Comparison of ENCODE assay signal across 8 cellular contexts in the genomic region with DNA sequence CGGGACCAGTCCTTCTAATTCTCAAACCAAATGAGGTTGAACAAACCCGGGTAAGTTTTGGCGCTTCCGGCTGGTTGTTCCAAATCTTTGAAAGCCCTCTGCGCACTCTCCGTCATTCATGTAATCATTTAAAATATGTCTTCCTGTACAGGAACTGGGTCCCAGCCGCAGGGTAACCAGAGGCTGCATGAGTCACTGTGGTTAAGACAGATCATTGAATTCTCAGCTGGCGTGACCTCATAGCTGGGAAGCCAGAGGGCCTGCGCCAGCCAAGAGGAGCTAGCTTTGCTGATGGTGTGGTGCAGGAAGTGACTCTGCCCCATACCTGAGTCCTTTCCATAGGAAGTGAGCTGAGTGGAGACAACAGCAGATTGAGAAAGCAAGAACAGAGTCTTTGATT.
A peak's percentile ranks its signal among the peaks of the same experiment; 100 is the strongest.
DNase-seq lines count a peak whose midpoint lies in the region; ATAC-seq lines count a peak whose summit lies in the region.

No MANE protein-coding gene starts in this region.

- no peak overlapping the region for H3K4me3 ChIP-seq in H7 (ENCODE audit: insufficient read depth, low read depth, low read length)

- ATAC-seq in left lobe of liver (peak; percentile 34), HG03378 (IDR thresholded peaks at IDR 0.05; ENCODE audit: unreplicated experiment) (no peak)

- H3K36me3 ChIP-seq in H7 (replicated peaks; ENCODE audit: control insufficient read depth, insufficient read depth, low read length) = no peaks in the 10 kb centered on the region

- DNase-seq in HPDE6-E6E7 (ENCODE audit: extremely low spot score) (peak; percentile 40), T1000 (lab: John Stamatoyannopoulos, UW) (peak; percentile 91), amniotic stem cell (lab: John Stamatoyannopoulos, UW) (peak; percentile 96), left lobe of liver (ENCODE audit: low spot score) (no peak), H7 (no peak), germinal center (ENCODE audit: low spot score) (no peak)
- DNase-seq in stimulated activated CD8-positive, alpha-beta memory T cell treated with anti-CD3 and anti-CD28 coated beads, Interleukin-4, amount 100 ng/mL, for 24 hours (ENCODE audit: low read depth) = peak; percentile 74

- no peaks in the 10 kb centered on the region for H3K27me3 ChIP-seq in H7 (ENCODE audit: control insufficient read depth, insufficient read depth, low read length)

Comparison
In these comparisons a context has a peak if more than half of its experiments do, and no peak if none do; other contexts are left out.
1. DNase-seq: peak in HPDE6-E6E7 (single experiment), T1000 (single experiment), amniotic stem cell (single experiment) and stimulated activated CD8-positive, alpha-beta memory T cell treated with anti-CD3 and anti-CD28 coated beads, Interleukin-4, amount 100 ng/mL, for 24 hours (single experiment); none in left lobe of liver (single experiment), H7 (single experiment) and germinal center (single experiment).